In genomic region chr10:24370877-24371276, GRCh38 we compare ENCODE assay signal across 20 cellular contexts.
"Had no signal": no experiment of that assay in that cellular context is flagged by ENCODE, and none has a peak within 500 bp of the region (broad histone marks: within the 10 kb centered on the region; RNA-seq: fewer than 3 reads in every experiment).

No MANE protein-coding gene starts in this region.

- H3K27ac ChIP-seq: coronary artery, lower lobe of right lung, transverse colon had no signal

- H3K4me1 Mint-ChIP-seq: activated CD4-positive, alpha-beta T cell treated with anti-CD3 and anti-CD28 coated beads, Interleukin-2, amount 10 ng/mL, durations not matched to agents 7 days and 5 days; activated naive CD8-positive, alpha-beta T cell treated with anti-CD3 and anti-CD28 coated beads, Interleukin-2, amount 10 ng/mL, durations not matched to agents 7 days and 5 days; mesothelial cell of epicardium had no signal

- DNase-seq: activated CD4-positive, alpha-beta T cell treated with anti-CD3 and anti-CD28 coated beads, Interleukin-2, amount 10 ng/mL, durations not matched to agents 7 days and 5 days; activated CD8-positive, alpha-beta T cell treated with anti-CD3 and anti-CD28 coated beads, Interleukin-2, amount 10 ng/mL, durations not matched to agents 7 days and 5 days; activated naive CD4-positive, alpha-beta T cell treated with Interleukin-2 at 50 U/mL for 16 hours; activated naive CD8-positive, alpha-beta T cell treated with anti-CD3 and anti-CD28 coated beads, Interleukin-2, amount 10 ng/mL, durations not matched to agents 7 days and 5 days; activated T-cell treated with anti-CD3 and anti-CD28 coated beads, Interleukin-2, amount 50 U/mL, for 24 hours; anterior cingulate cortex; hippocampal formation; left cardiac atrium; lower lobe of right lung; posterior cingulate gyrus; retina; stimulated activated naive CD8-positive, alpha-beta T cell treated with anti-CD3 and anti-CD28 coated beads, Interleukin-15, Interleukin-2, amounts not matched to agents 100 U/mL and 50 U/mL, for 24 hours; T-helper 1 cell; T-helper 9 cell; transverse colon had no signal

- H3K27me3 ChIP-seq: transverse colon had no signal

- H3K36me3 ChIP-seq: lower lobe of right lung, transverse colon had no signal

- H3K27me3 Mint-ChIP-seq: activated naive CD8-positive, alpha-beta T cell treated with anti-CD3 and anti-CD28 coated beads, Interleukin-2, amount 10 ng/mL, durations not matched to agents 7 days and 5 days had no signal

- H3K27ac Mint-ChIP-seq: activated CD4-positive, alpha-beta T cell treated with anti-CD3 and anti-CD28 coated beads, Interleukin-2, amount 10 ng/mL, durations not matched to agents 7 days and 5 days; activated CD8-positive, alpha-beta T cell treated with anti-CD3 and anti-CD28 coated beads, Interleukin-2, amount 10 ng/mL, durations not matched to agents 7 days and 5 days; activated naive CD8-positive, alpha-beta T cell treated with anti-CD3 and anti-CD28 coated beads, Interleukin-2, amount 10 ng/mL, durations not matched to agents 7 days and 5 days; activated T-cell treated with anti-CD3 and anti-CD28 coated beads, Interleukin-2, amount 50 U/mL, for 24 hours; activated T-helper 2 cell treated with anti-CD3 and anti-CD28 coated beads, Interferon-gamma antibody, Interleukin-2, Interleukin-4, amounts not matched to agents 10 μg/mL and 5 μg/mL and 100 μg/mL, durations not matched to agents 14 hours and 24 hours and 36 hours; mesothelial cell of epicardium; nephron had no signal

- H3K4me3 ChIP-seq: coronary artery, lower lobe of right lung, transverse colon had no signal

- ATAC-seq: activated CD4-positive, CD25-positive, alpha-beta regulatory T cell treated with anti-CD3 and anti-CD28 coated beads, Interleukin-2, amount 50 U/mL, for 24 hours; activated CD8-positive, alpha-beta T cell treated with anti-CD3 and anti-CD28 coated beads, Interleukin-2, amount 10 ng/mL, durations not matched to agents 7 days and 5 days; lower lobe of right lung; stimulated activated naive CD8-positive, alpha-beta T cell treated with anti-CD3 and anti-CD28 coated beads, Interleukin-15, Interleukin-2, amounts not matched to agents 100 U/mL and 50 U/mL, for 24 hours had no signal

- H3K4me1 ChIP-seq: lower lobe of right lung, transverse colon had no signal

- H3K4me3 Mint-ChIP-seq: activated CD4-positive, alpha-beta T cell treated with anti-CD3 and anti-CD28 coated beads, Interleukin-2, amount 10 ng/mL, durations not matched to agents 7 days and 5 days; activated CD8-positive, alpha-beta T cell treated with anti-CD3 and anti-CD28 coated beads, Interleukin-2, amount 10 ng/mL, durations not matched to agents 7 days and 5 days; activated naive CD8-positive, alpha-beta T cell treated with anti-CD3 and anti-CD28 coated beads, Interleukin-2, amount 10 ng/mL, durations not matched to agents 7 days and 5 days; activated T-cell treated with anti-CD3 and anti-CD28 coated beads, Interleukin-2, amount 50 U/mL, for 24 hours; mesothelial cell of epicardium; nephron had no signal

- H3K9me3 ChIP-seq: lower lobe of right lung, transverse colon had no signal

- H3K36me3 Mint-ChIP-seq: activated naive CD8-positive, alpha-beta T cell treated with anti-CD3 and anti-CD28 coated beads, Interleukin-2, amount 10 ng/mL, durations not matched to agents 7 days and 5 days had no signal

- H3K9me3 Mint-ChIP-seq: activated CD4-positive, alpha-beta T cell treated with anti-CD3 and anti-CD28 coated beads, Interleukin-2, amount 10 ng/mL, durations not matched to agents 7 days and 5 days; activated naive CD8-positive, alpha-beta T cell treated with anti-CD3 and anti-CD28 coated beads, Interleukin-2, amount 10 ng/mL, durations not matched to agents 7 days and 5 days had no signal
